ENCODE assay signal across 1 cellular context in genomic region chr1:76037314-76037713, GRCh38.
TF ChIP-seq lines count a peak whose summit lies in the region.

No MANE protein-coding gene starts in this region.

TF ChIP-seq in GM23338, 12 proteins besides CTCF, POLR2A, EP300 and RAD21 (continued from another document):
- TF ChIP-seq ZNF462 (CRISPR knock-in tag; IDR thresholded peaks at IDR 0.05) (no peak), JUNB (IDR thresholded peaks at IDR 0.05; ENCODE audit: unreplicated experiment) (no peak), ZNF331 (CRISPR knock-in tag; IDR thresholded peaks at IDR 0.05; ENCODE audit: low read depth) (no peak), STAT1 (IDR thresholded peaks at IDR 0.05; ENCODE audit: unreplicated experiment) (no peak), POLR2AphosphoS5 (IDR thresholded peaks at IDR 0.05; ENCODE audit: low read depth) (no peak), CREB1 (CRISPR knock-in tag; IDR thresholded peaks at IDR 0.05; ENCODE audit: low read depth) (no peak)
